9 cellular contexts compared by ENCODE assay signal in genomic region chr14:50821471-50822464, GRCh38. TPM values are rescaled to one million over a fixed set of nuclear protein-coding genes. Genes with fewer than 3 reads are reported as not detected.
DNase-seq lines count a peak whose midpoint lies in the region.
"Had no signal": no experiment of that assay in that cellular context is flagged by ENCODE, and none has a peak within 500 bp of the region (broad histone marks: within the 10 kb centered on the region; RNA-seq: fewer than 3 reads in every experiment).

No MANE protein-coding gene starts in this region.

- H3K4ac ChIP-seq in mesenchymal stem cell (ENCODE audit: low read depth in 1 of 2, low read length in 2 of 2), result no peak overlapping the region

- 77% methylated on average over 13 of the region's 13 CpGs for WGBS in mesenchymal stem cell

- H3K4me2 ChIP-seq in mesenchymal stem cell (ENCODE audit: low read length, poor library complexity, severe bottlenecking), result no peak overlapping the region

- H3K4me3 ChIP-seq in GM08714 (ENCODE audit: low read length), result peak overlapping the region; percentile 72; the same call in 1 of the 2 replicates
- H3K4me3 ChIP-seq in mesenchymal stem cell (ENCODE audit: insufficient read depth in 1 of 2, low read depth in 1 of 2, low read length in 2 of 2), result no peak overlapping the region

- no peaks in the 10 kb centered on the region for H3K9me3 ChIP-seq in mesenchymal stem cell (ENCODE audit: control insufficient read depth, low read length)

- no peak overlapping the region for H3K9ac ChIP-seq in mesenchymal stem cell (ENCODE audit: low read length)

- peak overlapping the region; percentile 16 for H2AK5ac ChIP-seq in mesenchymal stem cell (ENCODE audit: low read length, severe bottlenecking)

- no peak overlapping the region for H4K8ac ChIP-seq in mesenchymal stem cell (ENCODE audit: low read length)

- H2BK12ac ChIP-seq in mesenchymal stem cell (ENCODE audit: low read length in 2 of 2), result peak overlapping the region in 1 of 2 experiments; percentile 59

- no peak overlapping the region for H2BK120ac ChIP-seq in mesenchymal stem cell (ENCODE audit: low read depth, low read length)

- no peak overlapping the region for H2AFZ ChIP-seq in mesenchymal stem cell (ENCODE audit: low read depth, low read length)

- H3K79me1 ChIP-seq in mesenchymal stem cell (replicated peaks; ENCODE audit: low read length, poor library complexity, severe bottlenecking), result peaks cover 37% of the 10 kb centered on the region

- H4K91ac ChIP-seq in mesenchymal stem cell (ENCODE audit: low read length), result peak overlapping the region; percentile 31

- H2BK15ac ChIP-seq in mesenchymal stem cell (ENCODE audit: low read depth, poor library complexity, severe bottlenecking), result no peak overlapping the region

- peak; percentile 43 for DNase-seq in NCI-H69 (lab: John Stamatoyannopoulos, UW)
- peak; percentile 73 for DNase-seq in activated effector memory CD4-positive, alpha-beta T cell treated with anti-CD3 and anti-CD28 coated beads, Interleukin-2, amount 50 U/mL, for 16 hours
- DNase-seq in mesenchymal stem cell, result no peak
- DNase-seq in COLO668 (lab: John Stamatoyannopoulos, UW; ENCODE audit: unreplicated experiment), result no peak
- no peak for DNase-seq in DMS53 treated with DMSO at 0.1 percent for 48 hours (lab: John Stamatoyannopoulos, UW; ENCODE audit: unreplicated experiment)
- DNase-seq in D341Med (ENCODE audit: low spot score), result no peak
- DNase-seq in NCI-H446 treated with DMSO at 0.1 percent for 48 hours (lab: John Stamatoyannopoulos, UW), result no peak
- DNase-seq: NCI-H2029 treated with DMSO at 0.1 percent for 48 hours had no signal

- peaks cover 13% of the 10 kb centered on the region for H3K4me1 ChIP-seq in mesenchymal stem cell (ENCODE audit: control insufficient read depth, insufficient read depth, low read depth, low read length)

- no peaks in the 10 kb centered on the region for H3K27me3 ChIP-seq in mesenchymal stem cell (ENCODE audit: control insufficient read depth in 1 of 2, insufficient read depth in 1 of 2, low read length in 2 of 2)

- H2BK5ac ChIP-seq in mesenchymal stem cell (ENCODE audit: low read depth, low read length, poor library complexity, severe bottlenecking), result no peak overlapping the region

- peaks cover 6 to 12% of the 10 kb centered on the region in 2 experiments for H3K36me3 ChIP-seq in mesenchymal stem cell (ENCODE audit: control insufficient read depth in 1 of 2, insufficient read depth in 2 of 2, low read depth in 1 of 2, low read length in 2 of 2)

- H3K23ac ChIP-seq in mesenchymal stem cell (ENCODE audit: low read length in 2 of 2), result no peak overlapping the region

- no peak overlapping the region for H3K27ac ChIP-seq in mesenchymal stem cell (ENCODE audit: low read length, poor library complexity, severe bottlenecking)

- H3K14ac ChIP-seq in mesenchymal stem cell (ENCODE audit: low read length in 2 of 2), result no peak overlapping the region

- no peak overlapping the region for H3K18ac ChIP-seq in mesenchymal stem cell (ENCODE audit: low read depth in 1 of 2, low read length in 2 of 2)

RNA-seq across cellular contexts. Expression of gene NIN, which starts 9.2 kb away (rescaled TPM):
- 18.3 TPM for polyA plus RNA-seq in mesenchymal stem cell (2013, experiment 1 of 2)
- polyA plus RNA-seq in mesenchymal stem cell (2013, experiment 2 of 2), result 17.2 TPM

RNA-seq across cellular contexts. Expression of gene ABHD12B, which starts 50.1 kb away (rescaled TPM):
- polyA plus RNA-seq in mesenchymal stem cell (2013, experiment 1 of 2), result not detected
- polyA plus RNA-seq in mesenchymal stem cell (2013, experiment 2 of 2), result 0.08 TPM

Comparison
In these comparisons a context has a peak if more than half of its experiments do, and no peak if none do; other contexts are left out.
1. DNase-seq: peak in NCI-H69 (single experiment) and activated effector memory CD4-positive, alpha-beta T cell treated with anti-CD3 and anti-CD28 coated beads, Interleukin-2, amount 50 U/mL, for 16 hours (single experiment); none in mesenchymal stem cell (single experiment), COLO668 (single experiment), DMS53 treated with DMSO at 0.1 percent for 48 hours (single experiment), D341Med (single experiment) and NCI-H446 treated with DMSO at 0.1 percent for 48 hours (single experiment).